ENCODE assay signal across 30 cellular contexts in genomic region chr18:36350211-36350610, GRCh38. TPM values are rescaled to one million over a fixed set of nuclear protein-coding genes. Genes with fewer than 3 reads are reported as not detected.
DNase-seq lines count a peak whose midpoint lies in the region; ATAC-seq, FAIRE-seq and TF ChIP-seq lines count a peak whose summit lies in the region.
"Had no signal": no experiment of that assay in that cellular context is flagged by ENCODE, and none has a peak within 500 bp of the region (broad histone marks: within the 10 kb centered on the region; RNA-seq: fewer than 3 reads in every experiment).

No MANE protein-coding gene starts in this region.

- H3K27me3 ChIP-seq in right cardiac atrium (ENCODE audit: control insufficient read depth, insufficient read depth), result no peaks in the 10 kb centered on the region
- no peaks in the 10 kb centered on the region; a peak in 1 of 7 replicates for H3K27me3 ChIP-seq in H1 (replicated peaks in 1 of 4; ENCODE audit: control insufficient read depth in 3 of 4, extremely low read depth in 1 of 4, insufficient read depth in 3 of 4, low read length in 3 of 4)
- no peaks in the 10 kb centered on the region for H3K27me3 ChIP-seq in mesendoderm (ENCODE audit: insufficient read depth, low read length, poor library complexity)
- no peaks in the 10 kb centered on the region for H3K27me3 ChIP-seq in tibial artery
- H3K27me3 ChIP-seq: esophagus squamous epithelium, pancreas, right lobe of liver, vagina had no signal

- no peak overlapping the region for H3K4me3 Mint-ChIP-seq in immature natural killer cell
- H3K4me3 Mint-ChIP-seq: activated CD8-positive, alpha-beta T cell treated with anti-CD3 and anti-CD28 coated beads, Interleukin-2, amount 10 ng/mL, durations not matched to agents 7 days and 5 days; CD4-positive, alpha-beta T cell; naive thymus-derived CD8-positive, alpha-beta T cell; stimulated activated memory B cell treated with anti-CD40 and anti-IgM and Interleukin-4, amounts not matched to agents 10 μg/mL and 1 μg/mL and 100 μg/mL, for 72 hours had no signal

- H4K20me1 ChIP-seq in H1 (replicated peaks in 1 of 2; ENCODE audit: control insufficient read depth in 1 of 2, insufficient read depth in 2 of 2, low read length in 2 of 2), result no peaks in the 10 kb centered on the region

- H3K27ac Mint-ChIP-seq in immature natural killer cell, result no peak overlapping the region
- H3K27ac Mint-ChIP-seq: activated CD8-positive, alpha-beta T cell treated with anti-CD3 and anti-CD28 coated beads, Interleukin-2, amount 10 ng/mL, durations not matched to agents 7 days and 5 days; activated naive CD4-positive, alpha-beta T cell treated with anti-CD3 and anti-CD28 coated beads, Interleukin-2, amount 50 U/mL, for 72 hours; activated T-helper 2 cell treated with anti-CD3 and anti-CD28 coated beads, Interferon-gamma antibody, Interleukin-2, Interleukin-4, amounts not matched to agents 10 μg/mL and 5 μg/mL and 100 μg/mL, durations not matched to agents 14 hours and 24 hours and 36 hours; CD4-positive, alpha-beta T cell; naive thymus-derived CD8-positive, alpha-beta T cell; stimulated activated memory B cell treated with anti-CD40 and anti-IgM and Interleukin-4, amounts not matched to agents 10 μg/mL and 1 μg/mL and 100 μg/mL, for 72 hours had no signal

- no peak overlapping the region; the same call in 1 of the 2 replicates for H4K8ac ChIP-seq in H1 (ENCODE audit: extremely low read depth, insufficient read depth, low read length)
- no peak overlapping the region for H4K8ac ChIP-seq in mesendoderm (ENCODE audit: low read depth, low read length)

- H3K9ac ChIP-seq in H1 (replicated peaks in 1 of 4; ENCODE audit: extremely low read depth in 1 of 4, low read depth in 3 of 4, low read length in 3 of 4) (no peak overlapping the region), mesendoderm (ENCODE audit: low read length) (no peak overlapping the region)

- no peaks in the 10 kb centered on the region for H3K9me3 ChIP-seq in right cardiac atrium (ENCODE audit: control insufficient read depth, low read length)
- no peaks in the 10 kb centered on the region for H3K9me3 ChIP-seq in H1 (ENCODE audit: insufficient read depth in 2 of 2, low read depth in 1 of 2, low read length in 1 of 2)
- H3K9me3 ChIP-seq in tibial artery, result no peaks in the 10 kb centered on the region
- H3K9me3 ChIP-seq: esophagus squamous epithelium, pancreas, right lobe of liver, vagina had no signal

- no peak overlapping the region for H3K4ac ChIP-seq in H1 (replicated peaks; ENCODE audit: insufficient read length, low read depth, low read length)
- H3K4ac ChIP-seq in mesendoderm (ENCODE audit: low read depth, low read length), result no peak overlapping the region

- H2BK12ac ChIP-seq in H1 (ENCODE audit: low read depth, low read length), result no peak overlapping the region

- H3K27ac ChIP-seq in right cardiac atrium (ENCODE audit: low read length) (no peak overlapping the region), H1 (ENCODE audit: low read depth, low read length) (no peak overlapping the region), mesendoderm (ENCODE audit: low read depth, low read length) (no peak overlapping the region), tibial artery (peak overlapping the region; percentile 64 to 74)
- H3K27ac ChIP-seq: esophagus squamous epithelium, right lobe of liver, vagina had no signal

- H2BK20ac ChIP-seq in H1 (ENCODE audit: low read length), result no peak overlapping the region

- no peaks in the 10 kb centered on the region for H3K36me3 ChIP-seq in H1 (ENCODE audit: control insufficient read depth in 2 of 4, insufficient read depth in 4 of 4, low read length in 3 of 4)
- no peaks in the 10 kb centered on the region for H3K36me3 ChIP-seq in mesendoderm (ENCODE audit: control insufficient read depth, insufficient read depth, low read length)
- no peaks in the 10 kb centered on the region for H3K36me3 ChIP-seq in tibial artery
- H3K36me3 ChIP-seq: esophagus squamous epithelium, pancreas, right lobe of liver, vagina had no signal

- no peak overlapping the region for H3K56ac ChIP-seq in H1 (replicated peaks; ENCODE audit: insufficient read length, low read depth, low read length)
- H3K56ac ChIP-seq in mesendoderm (ENCODE audit: low read length), result no peak overlapping the region

- ATAC-seq in Right ventricle myocardium inferior (peak; percentile 37), right cardiac atrium (no peak), GM18511 (IDR thresholded peaks at IDR 0.05; ENCODE audit: unreplicated experiment) (no peak)
- ATAC-seq: activated CD4-positive, CD25-positive, alpha-beta regulatory T cell treated with anti-CD3 and anti-CD28 coated beads, Interleukin-2, amount 50 U/mL, for 24 hours; activated CD8-positive, alpha-beta T cell treated with anti-CD3 and anti-CD28 coated beads, Interleukin-2, amount 10 ng/mL, durations not matched to agents 7 days and 5 days; activated naive CD4-positive, alpha-beta T cell treated with anti-CD3 and anti-CD28 coated beads, Interleukin-2, amount 50 U/mL, for 72 hours; K562; naive thymus-derived CD8-positive, alpha-beta T cell; PC-3; stimulated activated memory B cell treated with anti-CD40 and anti-IgM and Interleukin-4, amounts not matched to agents 10 μg/mL and 1 μg/mL and 100 μg/mL, for 72 hours had no signal

- FAIRE-seq in H1 (lab: Jason Lieb, UNC), result no peak
- FAIRE-seq: K562, pancreas had no signal

- H3K23me2 ChIP-seq in H1 (ENCODE audit: low read depth, low read length), result no peaks in the 10 kb centered on the region; the same call in 1 of the 2 replicates

- H2BK15ac ChIP-seq in H1 (ENCODE audit: low read length) (0 out of 2 replicates have a peak overlapping the region, but pooled peaks have one; percentile 0), mesendoderm (replicated peaks; ENCODE audit: low read depth) (no peak overlapping the region)

- H3K79me2 ChIP-seq in H1 (ENCODE audit: control insufficient read depth in 1 of 2, insufficient read depth in 2 of 2, low read length in 2 of 2) (no peaks in the 10 kb centered on the region), mesendoderm (ENCODE audit: control insufficient read depth, insufficient read depth, low read length) (no peaks in the 10 kb centered on the region)

- H3K9me3 Mint-ChIP-seq in immature natural killer cell, result peaks cover 0 to 2% (median 0%) of the 10 kb centered on the region in 6 donors
- H3K9me3 Mint-ChIP-seq: activated T-helper 2 cell treated with anti-CD3 and anti-CD28 coated beads, Interferon-gamma antibody, Interleukin-2, Interleukin-4, amounts not matched to agents 10 μg/mL and 5 μg/mL and 100 μg/mL, durations not matched to agents 14 hours and 24 hours and 36 hours; CD4-positive, alpha-beta T cell; stimulated activated memory B cell treated with anti-CD40 and anti-IgM and Interleukin-4, amounts not matched to agents 10 μg/mL and 1 μg/mL and 100 μg/mL, for 72 hours had no signal

- H2AK5ac ChIP-seq in H1 (ENCODE audit: low read depth, low read length) (no peak overlapping the region), mesendoderm (ENCODE audit: low read length) (no peak overlapping the region)

- H3K4me3 ChIP-seq in right cardiac atrium (ENCODE audit: low read length) (no peak overlapping the region), H1 (ENCODE audit: extremely low read depth in 1 of 4, insufficient read depth in 2 of 4, low read depth in 3 of 4, low read length in 4 of 4) (no peak overlapping the region), mesendoderm (ENCODE audit: low read length) (no peak overlapping the region), tibial artery (no peak overlapping the region)
- H3K4me3 ChIP-seq: esophagus squamous epithelium, K562, pancreas, right lobe of liver, vagina had no signal

- H3K4me2 ChIP-seq in H1 (ENCODE audit: insufficient read depth in 1 of 2, low read depth in 2 of 2, low read length in 2 of 2) (peak overlapping the region in 1 of 2 experiments; percentile 23; a peak in 1 of 4 replicates), mesendoderm (ENCODE audit: low read length) (no peak overlapping the region)

- no peak overlapping the region for H3K23ac ChIP-seq in H1 (ENCODE audit: insufficient read length)
- no peak overlapping the region for H3K23ac ChIP-seq in mesendoderm (ENCODE audit: low read length)

- no peak for TF ChIP-seq RAD21 in H1 (IDR thresholded peaks at IDR 0.05 in 1 of 2, conservative IDR thresholded peaks at IDR 0.05 in 1 of 2; ENCODE audit: low read depth in 2 of 2, low read length in 2 of 2)

- H3K18ac ChIP-seq in H1 (ENCODE audit: extremely low read depth, low read length) (no peak overlapping the region), mesendoderm (ENCODE audit: low read length) (no peak overlapping the region)

- H3K79me1 ChIP-seq in H1 (ENCODE audit: low read depth, low read length) (no peaks in the 10 kb centered on the region), mesendoderm (ENCODE audit: low read length) (no peaks in the 10 kb centered on the region)

- H3K14ac ChIP-seq in H1 (ENCODE audit: insufficient read length), result no peak overlapping the region

- peaks cover 0 to 18% (median 4%) of the 10 kb centered on the region in 3 donors for H3K27me3 Mint-ChIP-seq in immature natural killer cell (ENCODE audit: low read depth in 3 of 3)

- 50% methylated on average over 4 of the region's 4 CpGs for WGBS in right cardiac atrium
- WGBS in H1 (ENCODE audit: extremely low coverage in 1 of 2, insufficient coverage in 1 of 2, insufficient read length in 1 of 2, insufficient replicate concordance in 2 of 2, low coverage in 1 of 2, low lambda C conversion rate in 2 of 2, missing lambda C conversion rate in 1 of 2), 2 experiments, result 98% methylated on average over 4 of the region's 4 CpGs; no CpG with 5 or more reads in 1 of the 2 experiments
- WGBS in mesendoderm (ENCODE audit: extremely low coverage, insufficient coverage, low lambda C conversion rate), result no CpG with 5 or more reads among the region's 4 CpGs

- no peak for TF ChIP-seq EP300 in H1 (IDR thresholded peaks at IDR 0.05; ENCODE audit: borderline replicate concordance in 1 of 2, low read depth in 2 of 2, low read length in 2 of 2)

- H2BK120ac ChIP-seq in H1 (replicated peaks; ENCODE audit: low read depth, low read length) (no peak overlapping the region), mesendoderm (ENCODE audit: low read depth, low read length) (no peak overlapping the region)

- no peak overlapping the region for H2AFZ ChIP-seq in H1 (ENCODE audit: low read length)

- H4K91ac ChIP-seq in H1 (replicated peaks; ENCODE audit: insufficient read length, low read length), result no peak overlapping the region

- no peak overlapping the region for H2BK5ac ChIP-seq in H1 (ENCODE audit: low read depth, low read length)
- H2BK5ac ChIP-seq in mesendoderm (ENCODE audit: low read length), result no peak overlapping the region

- CTCF ChIA-PET in H1 (lab: Charles Lee; ENCODE audit: partially characterized antibody), result no interaction called here

- no peak for DNase-seq in Right ventricle myocardium inferior (ENCODE audit: missing footprints)
- DNase-seq in right cardiac atrium, result no peak
- DNase-seq in H1 (ENCODE audit: low read depth in 1 of 2, low spot score in 2 of 2), result no peak
- peak; percentile 76 for DNase-seq in mesendoderm
- no peak for DNase-seq in tibial artery
- DNase-seq in DMS79 (lab: John Stamatoyannopoulos, UW), result no peak
- no peak for DNase-seq in immature natural killer cell
- DNase-seq: activated CD8-positive, alpha-beta T cell treated with anti-CD3 and anti-CD28 coated beads, Interleukin-2, amount 10 ng/mL, durations not matched to agents 7 days and 5 days; AML-193; CD4-positive, alpha-beta T cell; esophagus squamous epithelium; foreskin melanocyte; hippocampal formation; naive thymus-derived CD8-positive, alpha-beta T cell; NCI-H1105 treated with DMSO at 0.1 percent for 48 hours; NCI-H1930; NCI-H524 treated with DMSO at 0.1 percent for 48 hours; right lobe of liver; stimulated activated CD4-positive, alpha-beta T cell treated with anti-CD3 and anti-CD28 coated beads, Interleukin-12 subunit alpha, Interleukin-12 subunit beta, amount 100 ng/mL, for 4 hours; stimulated activated CD4-positive, alpha-beta T cell treated with anti-CD3 and anti-CD28 coated beads, Interleukin-4, amount 100 ng/mL, for 4 hours had no signal

- TF ChIP-seq CTCF in H1 (IDR thresholded peaks at IDR 0.05; ENCODE audit: control extremely low read depth in 1 of 3, insufficient read depth in 1 of 3, low read depth in 1 of 3, low read length in 3 of 3) (no peak), tibial artery (IDR thresholded peaks at IDR 0.05) (no peak)

- H4K5ac ChIP-seq in H1 (ENCODE audit: insufficient read length, low read depth, low read length) (no peak overlapping the region), mesendoderm (ENCODE audit: low read length) (no peak overlapping the region)

- H3K4me1 Mint-ChIP-seq in immature natural killer cell, result no peaks in the 10 kb centered on the region
- H3K4me1 Mint-ChIP-seq: naive thymus-derived CD8-positive, alpha-beta T cell; stimulated activated memory B cell treated with anti-CD40 and anti-IgM and Interleukin-4, amounts not matched to agents 10 μg/mL and 1 μg/mL and 100 μg/mL, for 72 hours had no signal

- intact Hi-C loops in Right ventricle myocardium inferior (cut with DNase I), result no loop called here
- intact Hi-C loops in right cardiac atrium (cut with DNase I), result no loop called here
- intact Hi-C loops in tibial artery (cut with DNase I; ENCODE audit: low total_unique reads), result no loop called here

- H3K4me1 ChIP-seq in right cardiac atrium (ENCODE audit: control insufficient read depth, insufficient read depth, low read length) (peaks cover 21% of the 10 kb centered on the region), H1 (replicated peaks in 1 of 4; ENCODE audit: control insufficient read depth in 3 of 4, insufficient read depth in 4 of 4, low read length in 3 of 4) (peaks cover 0 to 15% (median 12%) of the 10 kb centered on the region in 4 experiments; a peak in 6 of 7 replicates), mesendoderm (ENCODE audit: control insufficient read depth, low read depth, low read length) (peaks cover 10% of the 10 kb centered on the region), tibial artery (peaks cover 0 to 50% (median 20%) of the 10 kb centered on the region in 4 donors)
- H3K4me1 ChIP-seq: vagina had no signal

- no peak for TF ChIP-seq POLR2A in H1 (IDR thresholded peaks at IDR 0.05; ENCODE audit: control extremely low read depth in 1 of 2, low read depth in 2 of 2, low read length in 2 of 2)

- no peaks in the 10 kb centered on the region for H3K36me3 Mint-ChIP-seq in immature natural killer cell
- H3K36me3 Mint-ChIP-seq: activated naive CD4-positive, alpha-beta T cell treated with anti-CD3 and anti-CD28 coated beads, Interleukin-2, amount 50 U/mL, for 72 hours; naive thymus-derived CD8-positive, alpha-beta T cell; stimulated activated memory B cell treated with anti-CD40 and anti-IgM and Interleukin-4, amounts not matched to agents 10 μg/mL and 1 μg/mL and 100 μg/mL, for 72 hours had no signal

- POLR2A ChIA-PET in H1 (lab: Charles Lee; ENCODE audit: partially characterized antibody), result no interaction called here

RNA-seq across cellular contexts. Expression of gene FHOD3, which starts 52.7 kb away (rescaled TPM):
- total RNA-seq in Right ventricle myocardium inferior, result 350 TPM
- 100 to 1,000 TPM; 118 to 157 (median 142) TPM for total RNA-seq in right cardiac atrium
- 118 TPM for polyA plus RNA-seq in right cardiac atrium
- total RNA-seq in H1 (2021; fragmentation: NEBNext Ultra II Directional; extraction: Animal tissue kit (Norgen Biotek cat#: 25700)), result 10.5 TPM in 2 replicates
- 7.6 and 9.7 TPM in 2 replicates for polyA plus RNA-seq in H1 (2011; rRNA removed)
- polyA plus RNA-seq in H1 (2011; cell fraction: cytosol; rRNA removed), result 10.6 TPM
- 14.4 TPM for polyA plus RNA-seq in H1 (2011; cell fraction: nucleus; rRNA removed)
- polyA plus RNA-seq in H1 (2012, experiment 1 of 2), result 9.2 to 11.9 TPM (median 11.0 TPM) in 4 replicates
- 3.0 TPM for polyA plus RNA-seq in H1 (2012, experiment 2 of 2)
- polyA plus RNA-seq in H1 (2013, experiment 1 of 2), result 3.7 TPM
- polyA plus RNA-seq in H1 (2013, experiment 2 of 2), result 4.7 TPM
- polyA minus RNA-seq in H1 (2011; rRNA and poly(A)+ RNA removed), result 10.0 and 10.7 TPM in 2 replicates
- 6.8 TPM for polyA minus RNA-seq in H1 (2011; cell fraction: cytosol; rRNA and poly(A)+ RNA removed)
- 20.7 TPM for polyA minus RNA-seq in H1 (2011; cell fraction: nucleus; rRNA and poly(A)+ RNA removed)
- polyA plus RNA-seq in mesendoderm (2013, experiment 1 of 2), result 0.76 TPM
- polyA plus RNA-seq in mesendoderm (2013, experiment 2 of 2), result 0.76 TPM
- polyA plus RNA-seq in immature natural killer cell, result not detected
- total RNA-seq: activated CD8-positive, alpha-beta T cell treated with anti-CD3 and anti-CD28 coated beads, Interleukin-2, amount 10 ng/mL, durations not matched to agents 7 days and 5 days; activated naive CD4-positive, alpha-beta T cell treated with anti-CD3 and anti-CD28 coated beads, Interleukin-2, amount 50 U/mL, for 72 hours; activated T-helper 2 cell treated with anti-CD3 and anti-CD28 coated beads, Interferon-gamma antibody, Interleukin-2, Interleukin-4, amounts not matched to agents 10 μg/mL and 5 μg/mL and 100 μg/mL, durations not matched to agents 14 hours and 24 hours and 36 hours; CD4-positive, alpha-beta T cell; HT-29; naive thymus-derived CD8-positive, alpha-beta T cell had no signal
- polyA plus RNA-seq: K562; naive thymus-derived CD8-positive, alpha-beta T cell had no signal

Comparison
In these comparisons a context has a peak if more than half of its experiments do, and no peak if none do; other contexts are left out.
1. H3K27ac ChIP-seq: peak in tibial artery (2 of 2); none in right cardiac atrium (single experiment), H1 (single experiment) and mesendoderm (single experiment).
2. RNA of gene FHOD3, which starts 52.7 kb away (total RNA-seq): 350 TPM in Right ventricle myocardium inferior (single experiment) and 118 to 157 TPM in right cardiac atrium; 10.5 TPM in H1; every median in the first group is over 10 times any median in the second.